24 cellular contexts compared by ENCODE assay signal in the genomic region with DNA sequence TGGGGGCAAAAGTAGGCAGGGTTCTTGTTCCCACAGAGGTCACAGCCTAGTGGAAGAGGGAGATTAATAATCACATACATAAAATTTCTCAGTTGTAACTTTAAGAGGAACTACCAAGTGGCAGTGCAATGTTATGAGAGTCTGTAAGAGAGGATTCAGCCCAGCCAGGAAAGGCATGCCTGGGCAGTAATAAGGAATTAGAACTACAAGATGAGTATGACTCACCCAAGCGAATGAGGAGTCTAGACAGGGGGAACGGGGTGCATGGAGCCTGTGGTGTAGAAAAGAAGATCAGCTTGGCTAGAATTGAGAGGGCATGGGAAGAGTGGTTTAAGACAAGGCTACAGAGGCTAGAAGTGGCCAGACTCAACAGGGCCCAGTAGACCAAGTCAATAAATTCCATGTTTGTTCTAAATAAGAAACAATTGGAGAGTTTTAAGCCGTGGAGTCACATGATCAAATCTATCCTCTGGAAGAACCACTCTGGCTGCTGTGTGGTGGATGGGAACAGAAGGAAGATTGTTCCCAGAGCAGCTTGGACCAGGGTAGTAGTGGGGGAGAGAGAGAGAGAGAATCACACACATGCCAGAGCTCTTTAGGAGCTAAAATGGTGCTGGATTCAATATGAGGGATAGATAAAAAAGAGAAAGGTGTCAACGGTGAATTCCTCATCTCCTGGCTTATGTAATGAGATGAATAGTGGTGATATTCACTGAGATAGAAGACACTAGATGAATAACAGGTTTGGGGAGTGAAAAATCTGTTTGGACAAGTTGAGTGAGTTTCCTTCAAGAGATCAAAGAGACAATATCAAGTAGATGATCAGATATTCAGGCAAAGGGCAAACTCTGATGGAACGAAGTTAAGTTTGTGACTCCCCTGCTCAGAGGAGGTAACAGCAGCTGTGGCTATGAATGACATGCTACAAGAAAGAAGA.
A peak's percentile ranks its signal among the peaks of the same experiment; 100 is the strongest.
DNase-seq lines count a peak whose midpoint lies in the region; ATAC-seq lines count a peak whose summit lies in the region.
"Had no signal": no experiment of that assay in that cellular context is flagged by ENCODE, and none has a peak within 500 bp of the region (broad histone marks: within the 10 kb centered on the region; RNA-seq: fewer than 3 reads in every experiment).

No MANE protein-coding gene starts in this region.

- H3K27ac ChIP-seq in epithelial cell of prostate, result peak overlapping the region; percentile 80
- no peak overlapping the region for H3K27ac ChIP-seq in Karpas-422 (ENCODE audit: low read length)
- H3K27ac ChIP-seq: colonic mucosa, ovary, sigmoid colon, tibial nerve had no signal

- H3K4me1 ChIP-seq in Karpas-422 (ENCODE audit: low read length), result no peaks in the 10 kb centered on the region
- H3K4me1 ChIP-seq: colonic mucosa, tibial nerve had no signal

- H3K9ac ChIP-seq in Karpas-422 (ENCODE audit: low read length), result no peak overlapping the region

- H3K9me3 ChIP-seq in Karpas-422 (ENCODE audit: low read length), result no peaks in the 10 kb centered on the region
- H3K9me3 ChIP-seq: colonic mucosa, MG63, ovary, sigmoid colon, tibial nerve had no signal

- no peaks in the 10 kb centered on the region for H3K79me2 ChIP-seq in Karpas-422 (ENCODE audit: low read length)

- no peaks in the 10 kb centered on the region for H4K20me1 ChIP-seq in Karpas-422 (ENCODE audit: insufficient read depth, low read depth, low read length)

- no peak for ATAC-seq in GM18861 (IDR thresholded peaks at IDR 0.05; ENCODE audit: unreplicated experiment)
- ATAC-seq: activated CD8-positive, alpha-beta memory T cell treated with anti-CD3 and anti-CD28 coated beads, Interleukin-2, amount 10 ng/mL, durations not matched to agents 7 days and 5 days; HepG2; natural killer cell; stimulated activated memory B cell treated with anti-CD40 and anti-IgM and Interleukin-4, amounts not matched to agents 10 μg/mL and 1 μg/mL and 100 μg/mL, for 72 hours had no signal

- H2AFZ ChIP-seq in Karpas-422 (ENCODE audit: low read length), result no peak overlapping the region

- DNase-seq in SK-MEL-5 (ENCODE audit: low read depth, low spot score) (peak; percentile 82), epithelial cell of prostate (ENCODE audit: low read depth, low spot score) (no peak), medulla oblongata (ENCODE audit: extremely low spot score) (peak; percentile 38), ureter (ENCODE audit: low spot score) (peak; percentile 53), UCSD-AML1 (lab: John Stamatoyannopoulos, UW; ENCODE audit: unreplicated experiment) (no peak), Karpas-422 (no peak)
- DNase-seq: activated CD4-positive, alpha-beta T cell treated with anti-CD3 and anti-CD28 coated beads for 48 hours; activated CD8-positive, alpha-beta memory T cell treated with anti-CD3 and anti-CD28 coated beads, Interleukin-2, amount 10 ng/mL, durations not matched to agents 7 days and 5 days; AML-193; colonic mucosa; DND-41; HFFc6; MG63; natural killer cell; NCI-H146; NCI-H82; ovary; SHP77; sigmoid colon; stimulated activated CD4-positive, alpha-beta T cell treated with anti-CD3 and anti-CD28 coated beads, Interleukin-1b, Interleukin-23, amount 100 ng/mL, for 48 hours had no signal

- in situ Hi-C loops in SK-MEL-5 (cut with HindIII; ENCODE audit: low pct_unique_long_range_greater_than_20kb, low sequenced_read_pairs), result no loop called here

- H3K27me3 ChIP-seq in Karpas-422 (ENCODE audit: low read length), result no peaks in the 10 kb centered on the region
- H3K27me3 ChIP-seq: colonic mucosa, MG63, ovary, sigmoid colon, tibial nerve had no signal

- no peaks in the 10 kb centered on the region for H3K36me3 ChIP-seq in Karpas-422 (ENCODE audit: insufficient read depth, low read length)
- H3K36me3 ChIP-seq: colonic mucosa, MG63, ovary, sigmoid colon, tibial nerve had no signal

- H3K4me2 ChIP-seq in Karpas-422 (ENCODE audit: low read depth, low read length, poor library complexity, severe bottlenecking), result no peak overlapping the region

- no peaks in the 10 kb centered on the region for H3K9me2 ChIP-seq in Karpas-422 (replicated peaks; ENCODE audit: insufficient read depth, low read length)

- no peak overlapping the region for H3K4me3 ChIP-seq in Karpas-422 (ENCODE audit: low read length)
- H3K4me3 ChIP-seq: colonic mucosa, MG63, ovary, sigmoid colon, tibial nerve had no signal

Comparison
In these comparisons a context has a peak if more than half of its experiments do, and no peak if none do; other contexts are left out.
1. DNase-seq: peak in SK-MEL-5 (single experiment), medulla oblongata (single experiment) and ureter (single experiment); none in epithelial cell of prostate (single experiment), UCSD-AML1 (single experiment) and Karpas-422 (single experiment).